8 cellular contexts compared by ENCODE assay signal in genomic region chr9:33510264-33511183, GRCh38. TPM values are rescaled to one million over a fixed set of nuclear protein-coding genes. Genes with fewer than 3 reads are reported as not detected.
DNase-seq lines count a peak whose midpoint lies in the region; ATAC-seq and TF ChIP-seq lines count a peak whose summit lies in the region.

No MANE protein-coding gene starts in this region.

- POLR2A ChIA-PET in naive thymus-derived CD4-positive, alpha-beta T cell (lab: Charles Lee), result interaction anchor here (0.7 kb wide), 1 partner anchor 312 kb away, joined by 3 read pairs; no protein-coding TSS in a partner anchor

- no peaks in the 10 kb centered on the region for H3K36me3 Mint-ChIP-seq in activated naive CD4-positive, alpha-beta T cell treated with anti-CD3 and anti-CD28 coated beads for 36 hours (ENCODE audit: low read depth)
- H3K36me3 Mint-ChIP-seq in naive thymus-derived CD4-positive, alpha-beta T cell, result peaks cover 0 to 4% (median 0%) of the 10 kb centered on the region in 5 donors

- no peaks in the 10 kb centered on the region for H3K27me3 ChIP-seq in naive thymus-derived CD4-positive, alpha-beta T cell (ENCODE audit: control insufficient read depth in 2 of 2, insufficient read depth in 2 of 2, low read length in 2 of 2)
- H3K27me3 ChIP-seq in thymus (ENCODE audit: control insufficient read depth, insufficient read depth), result no peaks in the 10 kb centered on the region

- H3K4me1 ChIP-seq in naive thymus-derived CD4-positive, alpha-beta T cell (ENCODE audit: control insufficient read depth in 2 of 2, insufficient read depth in 2 of 2, low read length in 2 of 2), result no peaks in the 10 kb centered on the region
- no peaks in the 10 kb centered on the region for H3K4me1 ChIP-seq in thymus (ENCODE audit: control insufficient read depth, insufficient read depth, low read length)

- H3K9me3 ChIP-seq in naive thymus-derived CD4-positive, alpha-beta T cell (ENCODE audit: control insufficient read depth in 2 of 3, low read length in 3 of 3), result no peaks in the 10 kb centered on the region
- H3K9me3 ChIP-seq in thymus (ENCODE audit: control insufficient read depth), result no peaks in the 10 kb centered on the region

- peak overlapping the region; percentile 62 for H3K27ac ChIP-seq in naive thymus-derived CD4-positive, alpha-beta T cell (ENCODE audit: low read depth, low read length)
- peak overlapping the region; percentile 76 for H3K27ac ChIP-seq in thymus (ENCODE audit: low read depth)

- H3K4me1 Mint-ChIP-seq in activated naive CD4-positive, alpha-beta T cell treated with anti-CD3 and anti-CD28 coated beads for 36 hours (ENCODE audit: low read depth), result peaks cover 19% of the 10 kb centered on the region
- H3K4me1 Mint-ChIP-seq in naive thymus-derived CD4-positive, alpha-beta T cell, result peaks cover 0 to 11% (median 7%) of the 10 kb centered on the region in 7 donors

- peak overlapping the region; percentile 88 for H3K4me3 Mint-ChIP-seq in activated naive CD4-positive, alpha-beta T cell treated with anti-CD3 and anti-CD28 coated beads for 36 hours
- peak overlapping the region; percentile 93 to 98 (median 96) for H3K4me3 Mint-ChIP-seq in naive thymus-derived CD4-positive, alpha-beta T cell

- H3K4me3 ChIP-seq in foreskin fibroblast (ENCODE audit: low read depth in 1 of 2, low read length in 2 of 2), result peak overlapping the region; percentile 63 to 65
- peak overlapping the region; percentile 65 for H3K4me3 ChIP-seq in naive thymus-derived CD4-positive, alpha-beta T cell (ENCODE audit: low read length)
- H3K4me3 ChIP-seq in thymus (ENCODE audit: low read length), result peak overlapping the region; percentile 68

- intact Hi-C loops in activated naive CD4-positive, alpha-beta T cell treated with anti-CD3 and anti-CD28 coated beads for 36 hours (cut with micrococcal nuclease), result loop anchor here (2.0 kb wide), 1 partner anchor 64 kb away; the partner anchor contains the start of gene AQP3
- intact Hi-C loops in naive thymus-derived CD4-positive, alpha-beta T cell (cut with micrococcal nuclease), result loop anchor here in 1 of 2 donors (5.0 kb wide), 1 partner anchor 93 kb away; no protein-coding TSS in a partner anchor

- peak overlapping the region; percentile 70 for H3K27ac Mint-ChIP-seq in activated naive CD4-positive, alpha-beta T cell treated with anti-CD3 and anti-CD28 coated beads for 36 hours
- peak overlapping the region in 8 of 9 donors; percentile 65 to 97 (median 86) for H3K27ac Mint-ChIP-seq in naive thymus-derived CD4-positive, alpha-beta T cell

- H3K9me3 Mint-ChIP-seq in activated naive CD4-positive, alpha-beta T cell treated with anti-CD3 and anti-CD28 coated beads for 36 hours, result no peaks in the 10 kb centered on the region
- H3K9me3 Mint-ChIP-seq in naive thymus-derived CD4-positive, alpha-beta T cell, result peaks cover 0 to 16% (median 3%) of the 10 kb centered on the region in 11 donors

- CTCF ChIA-PET in activated naive CD4-positive, alpha-beta T cell treated with anti-CD3 and anti-CD28 coated beads for 36 hours (lab: Charles Lee), result interaction anchor here (1.0 to 1.3 kb wide), 3 partner anchors 14 to 210 kb away, joined by 4 to 7 read pairs (median 4); partner anchors contain the start of gene ANKRD18B
- CTCF ChIA-PET in naive thymus-derived CD4-positive, alpha-beta T cell (lab: Charles Lee), result interaction anchor here (0.6 kb wide), 1 partner anchor 314 kb away, joined by 4 read pairs; no protein-coding TSS in a partner anchor

- no peaks in the 10 kb centered on the region for H3K36me3 ChIP-seq in naive thymus-derived CD4-positive, alpha-beta T cell (ENCODE audit: control insufficient read depth in 2 of 3, insufficient read depth in 3 of 3, low read length in 3 of 3)
- H3K36me3 ChIP-seq in thymus (ENCODE audit: control insufficient read depth, insufficient read depth), result no peaks in the 10 kb centered on the region

- TF ChIP-seq CTCF in foreskin fibroblast (IDR thresholded peaks at IDR 0.05; ENCODE audit: low read depth, low read length), result no peak

- DNase-seq in Daoy (ENCODE audit: low read depth), result peak; percentile 79
- peak; percentile 82 for DNase-seq in OCI-M1 (lab: John Stamatoyannopoulos, UW)
- DNase-seq in activated naive CD4-positive, alpha-beta T cell treated with anti-CD3 and anti-CD28 coated beads for 36 hours, result peak; percentile 50
- DNase-seq in foreskin fibroblast, result peak; percentile 41 to 74
- DNase-seq in naive thymus-derived CD4-positive, alpha-beta T cell, result peak; percentile 10 to 50 (median 22)

- ATAC-seq in HG03565 (IDR thresholded peaks at IDR 0.05; ENCODE audit: unreplicated experiment) (peak; percentile 51), GM21360 (IDR thresholded peaks at IDR 0.05; ENCODE audit: unreplicated experiment) (no peak)
- peak; percentile 78 for ATAC-seq in naive thymus-derived CD4-positive, alpha-beta T cell

- H3K27me3 Mint-ChIP-seq in activated naive CD4-positive, alpha-beta T cell treated with anti-CD3 and anti-CD28 coated beads for 36 hours (ENCODE audit: low read depth), result peaks cover 2% of the 10 kb centered on the region
- peaks cover 0 to 16% (median 5%) of the 10 kb centered on the region in 5 donors for H3K27me3 Mint-ChIP-seq in naive thymus-derived CD4-positive, alpha-beta T cell

- WGBS in thymus, result 9% methylated on average over 32 of the region's 32 CpGs

RNA-seq across cellular contexts. Expression of gene ANKRD18B, which starts 13.5 kb away (rescaled TPM):
- total RNA-seq in Daoy (2014; rRNA removed; shearing (Covaris generic)), result 4.2 and 16.5 TPM in 2 replicates
- 1 to 10 TPM in 1 of 2 experiments, under 1 TPM in 1; 0.57 to 1.6 TPM for total RNA-seq in activated naive CD4-positive, alpha-beta T cell treated with anti-CD3 and anti-CD28 coated beads for 36 hours
- total RNA-seq in naive thymus-derived CD4-positive, alpha-beta T cell, result 1 to 10 TPM in 1 of 5 experiments, under 1 TPM in 2, not detected in 2; 0.17 to 1.2 (median 0.32) TPM
- polyA plus RNA-seq in naive thymus-derived CD4-positive, alpha-beta T cell, result not detected
- polyA plus RNA-seq in thymus, result 2.5 TPM

RNA-seq across cellular contexts. Expression of gene NOL6, which starts 36.8 kb away (rescaled TPM):
- 69.0 and 74.6 TPM in 2 replicates for total RNA-seq in Daoy (2014; rRNA removed; shearing (Covaris generic))
- total RNA-seq in activated naive CD4-positive, alpha-beta T cell treated with anti-CD3 and anti-CD28 coated beads for 36 hours, result 10 to 100 TPM; 38.2 to 38.6 TPM
- 10 to 100 TPM; 34.0 to 48.0 (median 44.0) TPM for total RNA-seq in naive thymus-derived CD4-positive, alpha-beta T cell
- polyA plus RNA-seq in naive thymus-derived CD4-positive, alpha-beta T cell, result 10 to 100 TPM; 14.2 to 30.0 TPM
- polyA plus RNA-seq in thymus, result 29.5 TPM

Comparison
In these comparisons a context has a peak if more than half of its experiments do, and no peak if none do; other contexts are left out.
1. DNase-seq: peak in every context shown above with its lines; median percentile 82 in OCI-M1; 79 in Daoy; 58 in foreskin fibroblast; 50 in activated naive CD4-positive, alpha-beta T cell treated with anti-CD3 and anti-CD28 coated beads for 36 hours; 22 in naive thymus-derived CD4-positive, alpha-beta T cell.